In the genomic region with DNA sequence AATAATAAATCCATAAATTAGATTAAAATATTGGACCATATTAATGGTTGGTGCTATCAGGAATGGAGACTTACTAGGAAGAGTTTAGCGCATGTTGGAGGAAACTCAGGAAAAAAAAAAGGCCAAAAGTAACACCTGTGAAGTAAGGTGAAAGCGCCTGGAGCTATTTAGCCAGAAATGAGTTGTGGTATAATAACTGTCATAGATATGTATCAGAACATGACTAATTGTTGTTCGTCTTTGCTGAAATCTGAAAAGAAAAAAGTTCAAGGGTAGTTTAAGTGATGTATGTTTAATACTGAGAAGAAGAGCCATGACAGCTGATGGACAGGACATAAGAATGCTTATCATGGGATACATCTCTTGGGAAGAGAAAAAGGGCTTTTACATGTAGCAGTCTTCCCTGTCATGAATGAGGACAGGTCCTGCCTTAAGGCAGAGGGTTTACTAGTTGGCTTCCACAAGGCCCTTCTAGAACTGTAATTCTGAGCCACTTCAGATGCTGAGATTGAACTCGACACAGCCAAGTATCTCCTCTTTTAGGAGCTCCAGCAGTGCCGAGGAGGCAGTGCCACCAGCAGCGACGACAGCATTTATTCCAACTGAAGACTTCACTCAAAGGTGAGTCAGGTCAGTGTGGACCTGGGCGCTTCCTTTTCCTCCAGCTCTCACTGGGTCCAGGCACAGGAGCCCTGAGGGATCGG, we compare ENCODE assay signal across 8 cellular contexts. TPM values are rescaled to one million over a fixed set of nuclear protein-coding genes. Genes with fewer than 3 reads are reported as not detected.
DNase-seq lines count a peak whose midpoint lies in the region; ATAC-seq and TF ChIP-seq lines count a peak whose summit lies in the region.

No MANE protein-coding gene starts in this region.

- H3K36me3 ChIP-seq in NT2/D1 (ENCODE audit: insufficient read depth, insufficient read length, low read length), result no peaks in the 10 kb centered on the region
- no peaks in the 10 kb centered on the region for H3K36me3 ChIP-seq in psoas muscle (ENCODE audit: insufficient read depth in 1 of 2, low read depth in 1 of 2)

- no peak overlapping the region for H3K27ac ChIP-seq in psoas muscle

- H3K9me3 Mint-ChIP-seq in activated T-cell treated with anti-CD3 and anti-CD28 coated beads, Interleukin-2, amount 50 U/mL, for 24 hours, result no peaks in the 10 kb centered on the region
- no peaks in the 10 kb centered on the region for H3K9me3 Mint-ChIP-seq in endothelial cell (ENCODE audit: unreplicated experiment)

- H3K9me3 ChIP-seq in NT2/D1 (ENCODE audit: insufficient read depth, low read length) (no peaks in the 10 kb centered on the region), psoas muscle (no peaks in the 10 kb centered on the region)

- H3K4me1 Mint-ChIP-seq in activated T-cell treated with anti-CD3 and anti-CD28 coated beads, Interleukin-2, amount 50 U/mL, for 24 hours (ENCODE audit: low read depth), result peaks cover 41% of the 10 kb centered on the region
- H3K4me1 Mint-ChIP-seq in endothelial cell (ENCODE audit: unreplicated experiment), result peaks cover 30% of the 10 kb centered on the region

- intact Hi-C loops in psoas muscle (cut with DNase I), result no loop called here

- ATAC-seq in psoas muscle, result no peak

- H3K36me3 Mint-ChIP-seq in activated T-cell treated with anti-CD3 and anti-CD28 coated beads, Interleukin-2, amount 50 U/mL, for 24 hours (ENCODE audit: low read depth), result peaks cover 32% of the 10 kb centered on the region
- peaks cover 3% of the 10 kb centered on the region for H3K36me3 Mint-ChIP-seq in endothelial cell (ENCODE audit: low read depth, unreplicated experiment)

- H3K4me1 ChIP-seq in NT2/D1 (ENCODE audit: insufficient read depth, insufficient read length) (peaks cover 2% of the 10 kb centered on the region), psoas muscle (no peaks in the 10 kb centered on the region)

- peak overlapping the region; percentile 96 for H3K4me3 Mint-ChIP-seq in activated T-cell treated with anti-CD3 and anti-CD28 coated beads, Interleukin-2, amount 50 U/mL, for 24 hours
- H3K4me3 Mint-ChIP-seq in endothelial cell (ENCODE audit: unreplicated experiment), result peak overlapping the region; percentile 83

- H3K27me3 ChIP-seq in NT2/D1 (ENCODE audit: insufficient read depth, insufficient read length) (peaks cover 11% of the 10 kb centered on the region), psoas muscle (ENCODE audit: insufficient read depth in 3 of 3, low read length in 2 of 3) (peaks cover 0 to 36% (median 10%) of the 10 kb centered on the region in 3 donors)

- peak overlapping the region; percentile 71 for H3K4me3 ChIP-seq in NT2/D1 (ENCODE audit: insufficient read length, low read depth)
- peak overlapping the region; percentile 65 for H3K4me3 ChIP-seq in psoas muscle

- peak overlapping the region; percentile 82 for H3K9ac ChIP-seq in NT2/D1 (ENCODE audit: insufficient read length, low read depth)

- 42 to 45% (median 45%) methylated on average over 9 of the region's 9 CpGs for WGBS in psoas muscle, 3 donors

- H3K27me3 Mint-ChIP-seq in activated T-cell treated with anti-CD3 and anti-CD28 coated beads, Interleukin-2, amount 50 U/mL, for 24 hours, result no peaks in the 10 kb centered on the region
- peaks cover 6% of the 10 kb centered on the region for H3K27me3 Mint-ChIP-seq in endothelial cell (ENCODE audit: unreplicated experiment)

- no peak for DNase-seq in activated T-cell treated with anti-CD3 and anti-CD28 coated beads, Interleukin-2, amount 50 U/mL, for 24 hours
- no peak for DNase-seq in activated T-cell treated with anti-CD3 and anti-CD28 coated beads, Interleukin-2, amount 50 U/mL, for 1 hour
- DNase-seq in NT2/D1 (ENCODE audit: low read depth, low spot score), result no peak
- DNase-seq in endothelial cell (ENCODE audit: low spot score), result no peak
- no peak for DNase-seq in psoas muscle
- DNase-seq in NCI-H2171 (lab: John Stamatoyannopoulos, UW), result no peak
- DNase-seq in iPS-NIHi11 (ENCODE audit: low spot score), result no peak
- no peak for DNase-seq in RKO (ENCODE audit: low spot score)

- peak overlapping the region; percentile 84 for H3K27ac Mint-ChIP-seq in activated T-cell treated with anti-CD3 and anti-CD28 coated beads, Interleukin-2, amount 50 U/mL, for 24 hours
- H3K27ac Mint-ChIP-seq in endothelial cell (ENCODE audit: unreplicated experiment), result peak overlapping the region; percentile 3

- TF ChIP-seq CTCF in endothelial cell (IDR thresholded peaks at IDR 0.05; ENCODE audit: unreplicated experiment) (no peak), psoas muscle (IDR thresholded peaks at IDR 0.05) (no peak)

RNA-seq across cellular contexts. Expression of gene CAMK4, which starts 0.9 kb away (rescaled TPM):
- total RNA-seq in endothelial cell (ENCODE audit: unreplicated experiment) (34.5 TPM), psoas muscle (under 1 TPM in 3 of 4 donors, not detected in 1; 0.02 to 0.27 (median 0.21) TPM)
- under 1 TPM; 0.03 to 1.00 (median 0.09) TPM for polyA plus RNA-seq in psoas muscle

Comparison
In these comparisons a context has a peak if more than half of its experiments do, and no peak if none do; other contexts are left out.
1. RNA of gene CAMK4, which starts 0.9 kb away (total RNA-seq): 34.5 TPM in endothelial cell (single experiment); 0.02 to 0.27 TPM in psoas muscle; every median in the first group is over 10 times any median in the second.